ENCODE assay signal across 27 cellular contexts in the genomic region with DNA sequence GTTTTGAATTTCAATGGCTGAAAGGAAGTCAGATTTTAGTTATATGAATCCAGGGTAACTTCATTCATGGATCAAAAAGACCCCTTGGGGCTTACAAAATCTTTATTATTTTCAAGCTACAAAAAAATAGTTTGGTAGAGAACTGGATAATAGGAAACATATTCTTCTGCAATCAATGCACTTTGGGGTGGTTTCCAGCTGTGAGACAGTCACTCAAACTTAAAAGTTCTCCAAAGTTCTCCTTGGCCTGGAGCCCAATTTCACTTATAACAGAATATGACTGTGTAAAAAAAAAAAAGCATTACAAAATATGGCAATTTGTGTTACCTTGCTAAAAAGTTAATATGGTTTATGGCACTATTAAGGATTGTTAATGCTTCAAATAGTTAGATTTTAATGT.
"Had no signal": no experiment of that assay in that cellular context is flagged by ENCODE, and none has a peak within 500 bp of the region (broad histone marks: within the 10 kb centered on the region; RNA-seq: fewer than 3 reads in every experiment).

No MANE protein-coding gene starts in this region.

- H3K4me2 ChIP-seq: hepatocyte, smooth muscle cell had no signal

- H3K4me3 ChIP-seq: colonic mucosa, esophagus muscularis mucosa, gastroesophageal sphincter, heart left ventricle, hepatocyte, lung, prostate gland, right atrium auricular region, smooth muscle cell, suprapubic skin, transverse colon, upper lobe of right lung, uterus had no signal

- H3K36me3 ChIP-seq: colonic mucosa, esophagus muscularis mucosa, gastroesophageal sphincter, heart left ventricle, neutrophil, prostate gland, right atrium auricular region, suprapubic skin, transverse colon, upper lobe of right lung, uterus had no signal

- H3K9me3 ChIP-seq: colonic mucosa, esophagus muscularis mucosa, gastroesophageal sphincter, heart left ventricle, neutrophil, prostate gland, right atrium auricular region, suprapubic skin, transverse colon, upper lobe of right lung, uterus had no signal

- H3K27me3 ChIP-seq: colonic mucosa, esophagus muscularis mucosa, gastroesophageal sphincter, heart left ventricle, hepatocyte, neutrophil, right atrium auricular region, suprapubic skin, transverse colon, upper lobe of right lung, uterus had no signal

- DNase-seq: colonic mucosa; effector memory CD4-positive, alpha-beta T cell; heart left ventricle; kidney; naive B cell; stimulated activated CD4-positive, alpha-beta T cell treated with anti-CD3 and anti-CD28 coated beads, Interleukin-12 subunit alpha, Interleukin-12 subunit beta, amount 100 ng/mL, for 4 hours; stimulated activated CD4-positive, alpha-beta T cell treated with anti-CD3 and anti-CD28 coated beads, Interleukin-1b, Interleukin-23, amount 100 ng/mL, for 48 hours; stimulated activated CD4-positive, alpha-beta T cell treated with anti-CD3 and anti-CD28 coated beads, Interleukin-4, amount 100 ng/mL, for 1 hour; stimulated activated CD8-positive, alpha-beta memory T cell treated with anti-CD3 and anti-CD28 coated beads, Interleukin-4, amount 100 ng/mL, for 48 hours; stimulated activated naive CD4-positive, alpha-beta T cell; stimulated activated naive CD8-positive, alpha-beta T cell treated with anti-CD3 and anti-CD28 coated beads, Interleukin-15, amount 100 ng/mL, for 72 hours; transverse colon; upper lobe of right lung; uterus had no signal

- H3K4me1 ChIP-seq: colonic mucosa, esophagus muscularis mucosa, gastroesophageal sphincter, heart left ventricle, prostate gland, right atrium auricular region, suprapubic skin, transverse colon, upper lobe of right lung, uterus had no signal

- ATAC-seq: gastroesophageal sphincter; heart left ventricle; left lobe of liver; natural killer cell treated with Interleukin-12 subunit alpha and Interleukin-12 subunit beta and Interleukin-15 and Interleukin-18, amount 100 ng/mL, for 72 hours; sciatic nerve; stimulated activated naive CD8-positive, alpha-beta T cell treated with anti-CD3 and anti-CD28 coated beads, Interleukin-15, amount 100 ng/mL, for 72 hours; upper lobe of right lung had no signal

- H3K79me2 ChIP-seq: hepatocyte had no signal

- H2AFZ ChIP-seq: hepatocyte had no signal

- H3K27ac ChIP-seq: colonic mucosa, esophagus muscularis mucosa, gastroesophageal sphincter, heart left ventricle, hepatocyte, neutrophil, prostate gland, right atrium auricular region, suprapubic skin, transverse colon, upper lobe of right lung, uterus had no signal

- FAIRE-seq: endothelial cell of umbilical vein had no signal
